8 cellular contexts compared by ENCODE assay signal in genomic region chr19:51366999-51367564, GRCh38. TPM values are rescaled to one million over a fixed set of nuclear protein-coding genes. Genes with fewer than 3 reads are reported as not detected.
A peak's percentile ranks its signal among the peaks of the same experiment; 100 is the strongest.
DNase-seq lines count a peak whose midpoint lies in the region; ATAC-seq and TF ChIP-seq lines count a peak whose summit lies in the region.

No MANE protein-coding gene starts in this region.

- no peak for TF ChIP-seq CTCF in activated CD8-positive, alpha-beta T cell treated with anti-CD3 and anti-CD28 coated beads for 36 hours (IDR thresholded peaks at IDR 0.05)
- TF ChIP-seq CTCF in fibroblast of pulmonary artery (IDR thresholded peaks at IDR 0.05; ENCODE audit: low read length, missing control alignments) (no peak), parathyroid adenoma (IDR thresholded peaks at IDR 0.05) (no peak)

- H3K27me3 Mint-ChIP-seq in activated CD8-positive, alpha-beta T cell treated with anti-CD3 and anti-CD28 coated beads for 36 hours = no peaks in the 10 kb centered on the region

- H3K27ac ChIP-seq in HUES48 (ENCODE audit: low read depth, low read length) (peak overlapping the region; percentile 89), parathyroid adenoma (peak overlapping the region; percentile 98)

- CTCF ChIA-PET in activated CD8-positive, alpha-beta T cell treated with anti-CD3 and anti-CD28 coated beads for 36 hours (lab: Charles Lee) = interaction anchor here (0.9 to 1.7 kb wide), 4 partner anchors 27 to 147 kb away, joined by 4 to 9 read pairs (median 6); no protein-coding TSS in a partner anchor

- H3K79me2 ChIP-seq in parathyroid adenoma = peaks cover 15% of the 10 kb centered on the region

- H3K27ac Mint-ChIP-seq in activated CD8-positive, alpha-beta T cell treated with anti-CD3 and anti-CD28 coated beads for 36 hours = peak overlapping the region; percentile 98

- H3K4me3 Mint-ChIP-seq in activated CD8-positive, alpha-beta T cell treated with anti-CD3 and anti-CD28 coated beads for 36 hours = peak overlapping the region; percentile 98

- H3K27me3 ChIP-seq in HUES48 (ENCODE audit: control insufficient read depth, insufficient read depth, low read length) = no peaks in the 10 kb centered on the region
- no peaks in the 10 kb centered on the region for H3K27me3 ChIP-seq in parathyroid adenoma (ENCODE audit: control insufficient read depth, insufficient read depth, low read length)

- H3K4me2 ChIP-seq in parathyroid adenoma (ENCODE audit: low read length) = peak overlapping the region; percentile 100

- H3K36me3 Mint-ChIP-seq in activated CD8-positive, alpha-beta T cell treated with anti-CD3 and anti-CD28 coated beads for 36 hours (ENCODE audit: low read depth) = peaks cover 49% of the 10 kb centered on the region

- H3K4me1 ChIP-seq in HUES48 (ENCODE audit: control insufficient read depth, insufficient read depth, low read length) (peaks cover 21% of the 10 kb centered on the region), parathyroid adenoma (peaks cover 10% of the 10 kb centered on the region)

- no peaks in the 10 kb centered on the region for H3K9me3 Mint-ChIP-seq in activated CD8-positive, alpha-beta T cell treated with anti-CD3 and anti-CD28 coated beads for 36 hours

- H3K36me3 ChIP-seq in HUES48 (ENCODE audit: control insufficient read depth, insufficient read depth, low read length) (no peaks in the 10 kb centered on the region), parathyroid adenoma (ENCODE audit: control insufficient read depth, insufficient read depth, low read length) (no peaks in the 10 kb centered on the region)

- H3K4me1 Mint-ChIP-seq in activated CD8-positive, alpha-beta T cell treated with anti-CD3 and anti-CD28 coated beads for 36 hours (ENCODE audit: low read depth) = peaks cover 51% of the 10 kb centered on the region

- H3K9me3 ChIP-seq in HUES48 (ENCODE audit: control insufficient read depth, insufficient read depth, low read length) (no peaks in the 10 kb centered on the region), parathyroid adenoma (ENCODE audit: control insufficient read depth, low read length) (no peaks in the 10 kb centered on the region)

- intact Hi-C loops in activated CD8-positive, alpha-beta T cell treated with anti-CD3 and anti-CD28 coated beads for 36 hours (cut with micrococcal nuclease) = no loop called here

- peak; percentile 3 for ATAC-seq in GM18868 (IDR thresholded peaks at IDR 0.05; ENCODE audit: unreplicated experiment)
- peak; percentile 3 for ATAC-seq in activated CD8-positive, alpha-beta T cell treated with anti-CD3 and anti-CD28 coated beads for 36 hours
- ATAC-seq in GM19328 (IDR thresholded peaks at IDR 0.05; ENCODE audit: unreplicated experiment) = no peak

- POLR2A ChIA-PET in activated CD8-positive, alpha-beta T cell treated with anti-CD3 and anti-CD28 coated beads for 36 hours (lab: Charles Lee) = interaction anchor here (1.1 kb wide), 1 partner anchor 14 kb away, joined by 3 read pairs; no protein-coding TSS in a partner anchor

- H3K9ac ChIP-seq in HUES48 (ENCODE audit: low read depth, low read length) (0 out of 2 replicates have a peak overlapping the region, but pooled peaks have one; percentile 40), parathyroid adenoma (peak overlapping the region; percentile 95)

- H3K4me3 ChIP-seq in HUES48 (ENCODE audit: low read depth, low read length) (peak overlapping the region; percentile 98), fibroblast of pulmonary artery (replicated peaks; ENCODE audit: low read depth, low read length) (peak overlapping the region; percentile 80), parathyroid adenoma (ENCODE audit: low read depth, low read length) (peak overlapping the region; percentile 81)

- peak; percentile 62 for DNase-seq in activated CD8-positive, alpha-beta T cell treated with anti-CD3 and anti-CD28 coated beads for 36 hours
- DNase-seq in fibroblast of pulmonary artery (ENCODE audit: low read depth) (no peak), NCI-H2227 (lab: John Stamatoyannopoulos, UW; ENCODE audit: unreplicated experiment) (no peak), 8988T (no peak)

- H2AFZ ChIP-seq in parathyroid adenoma = peak overlapping the region; percentile 100

RNA-seq across cellular contexts. Expression of gene ETFB, which starts 0.9 kb away (rescaled TPM):
- 100 to 1,000 TPM; 151 to 162 TPM for total RNA-seq in activated CD8-positive, alpha-beta T cell treated with anti-CD3 and anti-CD28 coated beads for 36 hours

RNA-seq across cellular contexts. Expression of gene CLDND2, which starts 1.7 kb away (rescaled TPM):
- 1 to 10 TPM; 5.0 to 5.4 TPM for total RNA-seq in activated CD8-positive, alpha-beta T cell treated with anti-CD3 and anti-CD28 coated beads for 36 hours

RNA-seq across cellular contexts. Expression of gene NKG7, which starts 5.4 kb away (rescaled TPM):
- total RNA-seq in activated CD8-positive, alpha-beta T cell treated with anti-CD3 and anti-CD28 coated beads for 36 hours = 100 to 1,000 TPM; 258 to 283 TPM

RNA-seq across cellular contexts. Expression of gene LIM2, which starts 20.7 kb away (rescaled TPM):
- 1 to 10 TPM; 1.4 to 2.6 TPM for total RNA-seq in activated CD8-positive, alpha-beta T cell treated with anti-CD3 and anti-CD28 coated beads for 36 hours

RNA-seq across cellular contexts. Expression of gene C19orf84, which starts 23.3 kb away (rescaled TPM):
- total RNA-seq in activated CD8-positive, alpha-beta T cell treated with anti-CD3 and anti-CD28 coated beads for 36 hours = not detected
